ENCODE assay signal across 8 cellular contexts in genomic region chr3:160566499-160566898, GRCh38. TPM values are rescaled to one million over a fixed set of nuclear protein-coding genes. Genes with fewer than 3 reads are reported as not detected.
DNase-seq lines count a peak whose midpoint lies in the region; ATAC-seq and TF ChIP-seq lines count a peak whose summit lies in the region.

No MANE protein-coding gene starts in this region.

- peaks cover 11% of the 10 kb centered on the region for H3K36me3 Mint-ChIP-seq in progenitor cell of endocrine pancreas (ENCODE audit: insufficient read depth)

- intact Hi-C loops in PC-9 (cut with micrococcal nuclease; ENCODE audit: unreplicated experiment), result loop anchor here (10.0 kb wide), 2 partner anchors 658 to 858 kb away; partner anchors contain the start of gene NMD3

- no TSS peak for BruUV-seq in PC-9 (replicated peaks; lab: Mats Ljungman, UMichigan)

- H3K4me2 ChIP-seq in DOHH2 (ENCODE audit: low read length) (peak overlapping the region; percentile 97), PC-9 (peak overlapping the region; percentile 89)

- peak overlapping the region; percentile 97 for H3K4me3 Mint-ChIP-seq in progenitor cell of endocrine pancreas (ENCODE audit: low read depth)

- no peak for TF ChIP-seq CTCF in DOHH2 (IDR thresholded peaks at IDR 0.05; ENCODE audit: low read depth, low read length, poor library complexity, severe bottlenecking)
- no peak for TF ChIP-seq CTCF in PC-9 (conservative IDR thresholded peaks at IDR 0.05)
- no peak for TF ChIP-seq CTCF in progenitor cell of endocrine pancreas (IDR thresholded peaks at IDR 0.05; ENCODE audit: unreplicated experiment)

- H3K9me3 ChIP-seq in DOHH2 (ENCODE audit: control insufficient read depth, insufficient read depth, low read length) (no peaks in the 10 kb centered on the region), PC-9 (ENCODE audit: insufficient read depth, low read depth) (no peaks in the 10 kb centered on the region)

- H4K20me1 ChIP-seq in DOHH2 (ENCODE audit: control insufficient read depth, insufficient read depth, low read depth, low read length) (peaks cover 20% of the 10 kb centered on the region), PC-9 (ENCODE audit: insufficient read depth) (peaks cover 30% of the 10 kb centered on the region)

- DNase-seq in PC-9, result no peak
- no peak for DNase-seq in epithelial cell of prostate (ENCODE audit: low read depth, low spot score)
- DNase-seq in progenitor cell of endocrine pancreas (ENCODE audit: low spot score, unreplicated experiment), result no peak
- DNase-seq in HUDEP-2 (lab: John Stamatoyannopoulos, UW; ENCODE audit: unreplicated experiment in 76 of 76), result no peak
- DNase-seq in NCI-H1048 (lab: John Stamatoyannopoulos, UW), result no peak

- H3K27ac ChIP-seq in DOHH2 (ENCODE audit: low read depth, low read length) (no peak overlapping the region; the same call in 1 of the 2 replicates), PC-9 (peak overlapping the region; percentile 98), epithelial cell of prostate (peak overlapping the region; percentile 100)

- peaks cover 38% of the 10 kb centered on the region for H3K4me1 ChIP-seq in DOHH2 (ENCODE audit: control insufficient read depth, low read length)
- H3K4me1 ChIP-seq in PC-9 (replicated peaks; ENCODE audit: insufficient read depth), result peaks cover 37% of the 10 kb centered on the region

- H3K36me3 ChIP-seq in DOHH2 (ENCODE audit: control insufficient read depth, low read length) (peaks cover 51% of the 10 kb centered on the region), PC-9 (ENCODE audit: low read depth) (peaks cover 16% of the 10 kb centered on the region)

- POLR2A ChIA-PET in PC-9 (lab: Charles Lee; ENCODE audit: unreplicated experiment), result interaction anchor here (0.7 to 0.9 kb wide), 3 partner anchors 83 to 913 kb away, joined by 4 to 5 read pairs (median 4); partner anchors contain the start of gene ARL14

- no peaks in the 10 kb centered on the region for H3K27me3 ChIP-seq in DOHH2 (ENCODE audit: control insufficient read depth, low read length)
- no peaks in the 10 kb centered on the region for H3K27me3 ChIP-seq in PC-9 (ENCODE audit: insufficient read depth, low read depth)

- H3K4me1 Mint-ChIP-seq in progenitor cell of endocrine pancreas (ENCODE audit: low read depth), result peaks cover 29% of the 10 kb centered on the region

- H3F3A ChIP-seq in DOHH2 (ENCODE audit: control insufficient read depth, insufficient read depth) (0 out of 2 replicates have a peak, but pooled peaks cover 5% of the 10 kb centered on the region), PC-9 (ENCODE audit: insufficient read depth, low read depth) (peaks cover 16% of the 10 kb centered on the region)

- ATAC-seq in GM18867 (IDR thresholded peaks at IDR 0.05; ENCODE audit: unreplicated experiment), result no peak
- ATAC-seq in HG03039 (IDR thresholded peaks at IDR 0.05; ENCODE audit: unreplicated experiment), result no peak

- H3K27ac Mint-ChIP-seq in progenitor cell of endocrine pancreas, result peak overlapping the region; percentile 98

- peaks cover 56% of the 10 kb centered on the region for H3K79me2 ChIP-seq in DOHH2 (ENCODE audit: control insufficient read depth, low read length)
- peaks cover 50% of the 10 kb centered on the region for H3K79me2 ChIP-seq in PC-9 (ENCODE audit: low read depth)

- no peaks in the 10 kb centered on the region for H3K27me3 Mint-ChIP-seq in progenitor cell of endocrine pancreas

- peak overlapping the region; percentile 99 for H3K4me3 ChIP-seq in DOHH2 (ENCODE audit: low read length)
- H3K4me3 ChIP-seq in PC-9, result peak overlapping the region; percentile 86

- H3K9me2 ChIP-seq in DOHH2 (replicated peaks; ENCODE audit: control insufficient read depth, low read length) (no peaks in the 10 kb centered on the region), PC-9 (ENCODE audit: insufficient read depth) (0 out of 2 replicates have a peak, but pooled peaks cover 4% of the 10 kb centered on the region)

- peak overlapping the region; percentile 96 for H2AFZ ChIP-seq in PC-9

- CTCF ChIA-PET in PC-9 (lab: Charles Lee), result no interaction called here

- peaks cover 5% of the 10 kb centered on the region for H3K9me3 Mint-ChIP-seq in progenitor cell of endocrine pancreas (ENCODE audit: low read depth)

RNA-seq across cellular contexts. Expression of gene KPNA4, which starts 1.1 kb away (rescaled TPM):
- total RNA-seq in PC-9 (2021), result 49.2 and 61.0 TPM in 2 replicates
- total RNA-seq in progenitor cell of endocrine pancreas, result 56.5 and 59.1 TPM in 2 replicates
